Comparison of ENCODE assay signal across 22 cellular contexts in the genomic region with DNA sequence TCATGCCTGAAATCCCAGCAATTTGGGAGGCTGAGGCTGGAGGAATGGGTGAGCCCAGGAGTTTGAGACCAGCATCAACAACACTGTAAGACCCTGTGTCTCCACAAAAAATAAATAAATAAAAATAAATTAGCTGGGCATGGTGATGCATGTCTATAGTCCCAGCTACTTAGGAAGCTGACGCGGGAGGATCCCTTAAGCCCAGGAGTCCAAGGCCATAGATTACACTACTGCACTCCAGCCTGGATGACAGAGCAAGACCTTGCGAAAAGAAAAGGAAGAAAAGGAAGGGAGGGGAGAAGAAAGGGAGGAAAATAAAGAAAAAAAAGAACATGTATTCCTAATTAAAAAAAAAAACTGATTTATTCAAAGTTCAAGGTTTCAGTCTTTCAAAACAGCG.
"Had no signal": no experiment of that assay in that cellular context is flagged by ENCODE, and none has a peak within 500 bp of the region (broad histone marks: within the 10 kb centered on the region; RNA-seq: fewer than 3 reads in every experiment).

No MANE protein-coding gene starts in this region.

- H3K4me1 ChIP-seq: ascending aorta had no signal

- DNase-seq: activated CD4-positive, alpha-beta memory T cell treated with anti-CD3 and anti-CD28 coated beads, Interleukin-2, amount 10 ng/mL, durations not matched to agents 7 days and 5 days; activated CD4-positive, alpha-beta T cell treated with anti-CD3 and anti-CD28 coated beads, Interleukin-2, amount 10 ng/mL, durations not matched to agents 7 days and 5 days; activated CD4-positive, CD25-positive, alpha-beta regulatory T cell; activated CD8-positive, alpha-beta memory T cell treated with anti-CD3 and anti-CD28 coated beads, Interleukin-2, amount 50 U/mL, for 48 hours; activated naive CD4-positive, alpha-beta T cell treated with anti-CD3 and anti-CD28 coated beads, Interleukin-2, amount 50 U/mL, for 16 hours; activated naive CD8-positive, alpha-beta T cell treated with anti-CD3 and anti-CD28 coated beads, Interleukin-2, amount 10 ng/mL, durations not matched to agents 7 days and 5 days; activated T-cell treated with anti-CD3 and anti-CD28 coated beads, Interleukin-2, amount 50 U/mL, for 1 hour; amniotic stem cell; Kasumi-1; KBM-7; NCI-H1048; NCI-H1930; NCI-H2171 treated with DMSO at 0.1 percent for 48 hours; NCI-H226; NCI-H526 treated with DMSO at 0.1 percent for 48 hours; NCI-H82; SIG-M5; T-cell had no signal

- H3K27ac ChIP-seq: ascending aorta, VCaP had no signal

- H3K9me3 ChIP-seq: ascending aorta had no signal

- H3K27me3 Mint-ChIP-seq: activated CD4-positive, alpha-beta memory T cell treated with anti-CD3 and anti-CD28 coated beads, Interleukin-2, amount 10 ng/mL, durations not matched to agents 7 days and 5 days; activated CD4-positive, alpha-beta T cell treated with anti-CD3 and anti-CD28 coated beads, Interleukin-2, amount 10 ng/mL, durations not matched to agents 7 days and 5 days; activated naive CD8-positive, alpha-beta T cell treated with anti-CD3 and anti-CD28 coated beads, Interleukin-2, amount 10 ng/mL, durations not matched to agents 7 days and 5 days; brain; central memory CD8-positive, alpha-beta T cell; T-cell had no signal

- ATAC-seq: T-cell had no signal

- H3K9me3 Mint-ChIP-seq: activated CD4-positive, alpha-beta memory T cell treated with anti-CD3 and anti-CD28 coated beads, Interleukin-2, amount 10 ng/mL, durations not matched to agents 7 days and 5 days; activated CD4-positive, alpha-beta T cell treated with anti-CD3 and anti-CD28 coated beads, Interleukin-2, amount 10 ng/mL, durations not matched to agents 7 days and 5 days; activated naive CD8-positive, alpha-beta T cell treated with anti-CD3 and anti-CD28 coated beads, Interleukin-2, amount 10 ng/mL, durations not matched to agents 7 days and 5 days; brain; central memory CD8-positive, alpha-beta T cell; T-cell had no signal

- H3K4me3 Mint-ChIP-seq: activated CD4-positive, alpha-beta memory T cell treated with anti-CD3 and anti-CD28 coated beads, Interleukin-2, amount 10 ng/mL, durations not matched to agents 7 days and 5 days; activated CD4-positive, alpha-beta T cell treated with anti-CD3 and anti-CD28 coated beads, Interleukin-2, amount 10 ng/mL, durations not matched to agents 7 days and 5 days; activated naive CD8-positive, alpha-beta T cell treated with anti-CD3 and anti-CD28 coated beads, Interleukin-2, amount 10 ng/mL, durations not matched to agents 7 days and 5 days; brain; central memory CD8-positive, alpha-beta T cell; T-cell had no signal

- H3K27me3 ChIP-seq: ascending aorta had no signal

- H3K27ac Mint-ChIP-seq: activated CD4-positive, alpha-beta memory T cell treated with anti-CD3 and anti-CD28 coated beads, Interleukin-2, amount 10 ng/mL, durations not matched to agents 7 days and 5 days; activated CD4-positive, alpha-beta T cell treated with anti-CD3 and anti-CD28 coated beads, Interleukin-2, amount 10 ng/mL, durations not matched to agents 7 days and 5 days; activated naive CD8-positive, alpha-beta T cell treated with anti-CD3 and anti-CD28 coated beads, Interleukin-2, amount 10 ng/mL, durations not matched to agents 7 days and 5 days had no signal

- H3K4me3 ChIP-seq: ascending aorta had no signal
